In genomic region chr1:91455334-91455733, GRCh38 we compare ENCODE assay signal across 8 cellular contexts. TPM values are rescaled to one million over a fixed set of nuclear protein-coding genes. Genes with fewer than 3 reads are reported as not detected.
"Had no signal": no experiment of that assay in that cellular context is flagged by ENCODE, and none has a peak within 500 bp of the region (broad histone marks: within the 10 kb centered on the region; RNA-seq: fewer than 3 reads in every experiment).

No MANE protein-coding gene starts in this region.

- H3K4me3 ChIP-seq: GM23248, HAP-1 had no signal

- H3K27ac ChIP-seq: GM23248 had no signal

- H3K9me3 ChIP-seq: HAP-1 had no signal

- DNase-seq: GM23248, GOT3, H7, HFFc6, IMR-90 had no signal

- H3K4me1 ChIP-seq: HAP-1 had no signal

- H2AFZ ChIP-seq: GM23248 had no signal

- ATAC-seq: HCT116 had no signal

- H3K36me3 ChIP-seq: HAP-1 had no signal

- H3K9ac ChIP-seq: GM23248 had no signal

RNA-seq across cellular contexts. Expression of gene HFM1, which starts 50.7 kb away (rescaled TPM):
- total RNA-seq: HFFc6, HT-29 had no signal
